1 cellular context compared by ENCODE assay signal in genomic region chr5:132865668-132866341, GRCh38.
A peak's percentile ranks its signal among the peaks of the same experiment; 100 is the strongest.
TF ChIP-seq lines count a peak whose summit lies in the region.

No MANE protein-coding gene starts in this region.

TF ChIP-seq in HepG2, 621 proteins besides CTCF, POLR2A, EP300 and RAD21 (continued from another document):
- TF ChIP-seq NFAT5 (CRISPR knock-in tag; IDR thresholded peaks at IDR 0.05) = peak; percentile 30; the same call in 1 of the 2 replicates
- 0 out of 2 replicates have a peak, but pooled peaks have one; percentile 39 for TF ChIP-seq AHDC1 (CRISPR knock-in tag; IDR thresholded peaks at IDR 0.05; ENCODE audit: borderline replicate concordance)
- peak; percentile 1; the same call in 1 of the 2 replicates for TF ChIP-seq HINFP (CRISPR knock-in tag; IDR thresholded peaks at IDR 0.05; ENCODE audit: low read depth)
- TF ChIP-seq ZNF83 (CRISPR knock-in tag; IDR thresholded peaks at IDR 0.05; ENCODE audit: borderline replicate concordance) = 0 out of 2 replicates have a peak, but pooled peaks have one; percentile 74
- no peak for TF ChIP-seq SKI (IDR thresholded peaks at IDR 0.05; ENCODE audit: partially characterized antibody)
- no peak for TF ChIP-seq HOMEZ (CRISPR knock-in tag; IDR thresholded peaks at IDR 0.05; ENCODE audit: low read depth)
- peak; percentile 61; the same call in 1 of the 2 replicates for TF ChIP-seq ZNF737 (CRISPR knock-in tag; IDR thresholded peaks at IDR 0.05; ENCODE audit: borderline replicate concordance)
- TF ChIP-seq NRL (CRISPR knock-in tag; IDR thresholded peaks at IDR 0.05; ENCODE audit: borderline replicate concordance) = 0 out of 2 replicates have a peak, but pooled peaks have one; percentile 57
TF ChIP-seq in HepG2: peak in this region for 34.
